ENCODE assay signal across 20 cellular contexts in the genomic region with DNA sequence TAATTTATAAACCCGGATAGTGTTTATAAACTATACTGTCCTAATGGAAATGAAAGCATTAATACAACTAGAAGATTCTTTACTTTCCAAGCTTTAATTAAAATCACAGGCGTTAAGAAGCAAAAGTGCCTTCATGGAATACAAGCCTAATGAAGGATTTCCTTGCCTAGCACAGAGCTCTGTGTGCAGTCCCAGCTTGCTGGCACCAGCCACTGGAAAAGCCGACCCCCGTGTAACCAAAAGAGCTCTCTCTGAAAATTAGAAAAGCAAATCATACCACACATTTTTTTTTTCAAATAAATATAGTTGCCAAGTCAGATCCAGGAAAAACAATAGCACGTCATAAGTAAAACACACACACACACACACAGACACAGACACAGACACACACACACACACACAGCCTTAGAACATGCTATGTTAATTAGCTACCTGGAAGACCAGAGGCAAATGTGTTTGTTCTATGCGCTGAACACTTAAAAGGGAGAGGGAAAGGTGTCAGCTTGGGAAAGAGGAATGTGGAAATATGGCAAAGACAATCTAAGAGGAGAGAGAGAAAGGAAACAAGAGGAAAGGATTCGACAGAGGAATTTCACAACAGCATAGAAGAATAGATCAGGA.
"Had no signal": no experiment of that assay in that cellular context is flagged by ENCODE, and none has a peak within 500 bp of the region (broad histone marks: within the 10 kb centered on the region; RNA-seq: fewer than 3 reads in every experiment).

No MANE protein-coding gene starts in this region.

- ATAC-seq: left lobe of liver; stimulated activated naive CD8-positive, alpha-beta T cell treated with anti-CD3 and anti-CD28 coated beads, Interleukin-15, amount 100 ng/mL, for 72 hours; upper lobe of right lung had no signal

- H3K4me2 ChIP-seq: hepatocyte had no signal

- H3K9me3 ChIP-seq: ascending aorta, testis, upper lobe of right lung had no signal

- H3K36me3 Mint-ChIP-seq: naive B cell had no signal

- H3K36me3 ChIP-seq: ascending aorta, upper lobe of right lung had no signal

- H3K4me3 ChIP-seq: ascending aorta, hepatocyte, testis, upper lobe of right lung had no signal

- H3K9me3 Mint-ChIP-seq: activated naive CD4-positive, alpha-beta T cell treated with anti-CD3 and anti-CD28 coated beads for 36 hours; activated T-helper 2 cell treated with anti-CD3 and anti-CD28 coated beads, Interferon-gamma antibody, Interleukin-2, Interleukin-4, amounts not matched to agents 10 μg/mL and 5 μg/mL and 100 μg/mL, durations not matched to agents 14 hours and 24 hours and 36 hours had no signal

- H3K27me3 Mint-ChIP-seq: naive B cell; stimulated activated naive CD8-positive, alpha-beta T cell treated with anti-CD3 and anti-CD28 coated beads, Interleukin-15, amount 100 ng/mL, for 72 hours had no signal

- H3K9ac ChIP-seq: parathyroid adenoma had no signal

- H2AFZ ChIP-seq: hepatocyte, parathyroid adenoma had no signal

- H3K4me3 Mint-ChIP-seq: activated naive CD4-positive, alpha-beta T cell treated with anti-CD3 and anti-CD28 coated beads for 36 hours; naive B cell; stimulated activated naive CD8-positive, alpha-beta T cell treated with anti-CD3 and anti-CD28 coated beads, Interleukin-15, amount 100 ng/mL, for 72 hours had no signal

- H3K4me1 Mint-ChIP-seq: naive B cell; stimulated activated naive CD8-positive, alpha-beta T cell treated with anti-CD3 and anti-CD28 coated beads, Interleukin-15, amount 100 ng/mL, for 72 hours had no signal

- H3K4me1 ChIP-seq: ascending aorta, parathyroid adenoma, upper lobe of right lung had no signal

- DNase-seq: activated CD4-positive, alpha-beta T cell treated with anti-CD3 and anti-CD28 coated beads for 1 hour; activated CD4-positive, alpha-beta T cell treated with anti-CD3 and anti-CD28 coated beads, Interleukin-2, amount 50 U/mL, for 4 hours; activated naive CD4-positive, alpha-beta T cell treated with anti-CD3 and anti-CD28 coated beads for 36 hours; activated T-cell treated with anti-CD3 and anti-CD28 coated beads, Interleukin-2, amount 50 U/mL, for 1 hour; central memory CD4-positive, alpha-beta T cell; cortex of kidney; effector memory CD4-positive, alpha-beta T cell; mammary epithelial cell; naive B cell; stimulated activated CD4-positive, alpha-beta T cell treated with anti-CD3 and anti-CD28 coated beads, Interleukin-1b, Interleukin-23, amount 100 ng/mL, for 48 hours; stimulated activated naive CD8-positive, alpha-beta T cell treated with anti-CD3 and anti-CD28 coated beads, Interleukin-15, amount 100 ng/mL, for 72 hours; testis; upper lobe of right lung had no signal

- H3K27me3 ChIP-seq: ascending aorta, hepatocyte, testis, upper lobe of right lung had no signal

- H3K27ac ChIP-seq: ascending aorta, epithelial cell of prostate, hepatocyte, parathyroid adenoma, testis, upper lobe of right lung, VCaP had no signal

- H3K27ac Mint-ChIP-seq: activated naive CD4-positive, alpha-beta T cell treated with anti-CD3 and anti-CD28 coated beads for 36 hours; activated T-helper 2 cell treated with anti-CD3 and anti-CD28 coated beads, Interferon-gamma antibody, Interleukin-2, Interleukin-4, amounts not matched to agents 10 μg/mL and 5 μg/mL and 100 μg/mL, durations not matched to agents 14 hours and 24 hours and 36 hours; naive B cell; stimulated activated naive CD8-positive, alpha-beta T cell treated with anti-CD3 and anti-CD28 coated beads, Interleukin-15, amount 100 ng/mL, for 72 hours had no signal
